In genomic region chr7:74290999-74291441, GRCh38 we compare ENCODE assay signal across 8 cellular contexts. TPM values are rescaled to one million over a fixed set of nuclear protein-coding genes. Genes with fewer than 3 reads are reported as not detected.
DNase-seq lines count a peak whose midpoint lies in the region; ATAC-seq and TF ChIP-seq lines count a peak whose summit lies in the region.

No MANE protein-coding gene starts in this region.

- H4K20me1 ChIP-seq in MM.1S (ENCODE audit: insufficient read depth, low read length): no peaks in the 10 kb centered on the region

- intact Hi-C loops in Calu3 (cut with micrococcal nuclease; ENCODE audit: unreplicated experiment): loop anchor here (10.0 kb wide), 1 partner anchor 64 kb away; no protein-coding TSS in a partner anchor

- H2AFZ ChIP-seq in MM.1S (ENCODE audit: low read length): no peak overlapping the region

- H3K36me3 ChIP-seq in MM.1S (replicated peaks; ENCODE audit: insufficient read depth, low read length): no peaks in the 10 kb centered on the region

- H3K4me3 Mint-ChIP-seq in Calu3 (ENCODE audit: low read depth, unreplicated experiment): peak overlapping the region; percentile 68
- peak overlapping the region; percentile 80 for H3K4me3 Mint-ChIP-seq in nephron progenitor cell

- H3F3A ChIP-seq in MM.1S (ENCODE audit: insufficient read depth, low read length): no peaks in the 10 kb centered on the region

- no peak overlapping the region for H3K4me3 ChIP-seq in MM.1S (ENCODE audit: low read length)

- H3K27me3 ChIP-seq in MM.1S (replicated peaks; ENCODE audit: insufficient read depth, low read length): peaks cover 38% of the 10 kb centered on the region

- peaks cover 5% of the 10 kb centered on the region; the same call in 1 of the 2 replicates for H3K4me1 ChIP-seq in MM.1S (ENCODE audit: low read length)

- H3K9me3 Mint-ChIP-seq in Calu3 (ENCODE audit: low read depth, unreplicated experiment) (no peaks in the 10 kb centered on the region), nephron progenitor cell (peaks cover 6% of the 10 kb centered on the region)

- DNase-seq in Calu3 (no peak), KBM-7 (peak; percentile 35), nephron progenitor cell (no peak), MM.1S (no peak), SK-N-DZ (ENCODE audit: low spot score) (no peak)
- DNase-seq in activated CD8-positive, alpha-beta memory T cell treated with anti-CD3 and anti-CD28 coated beads, Interleukin-2, amount 50 U/mL, for 48 hours: no peak

- no peak for TF ChIP-seq CTCF in Calu3 (IDR thresholded peaks at IDR 0.05; ENCODE audit: unreplicated experiment)
- no peak for TF ChIP-seq CTCF in nephron progenitor cell (IDR thresholded peaks at IDR 0.05)
- no peak for TF ChIP-seq CTCF in MM.1S (IDR thresholded peaks at IDR 0.05; ENCODE audit: low read length)

- no peaks in the 10 kb centered on the region for H3K9me2 ChIP-seq in MM.1S (replicated peaks; ENCODE audit: insufficient read depth, low read length)

- no TSS peak for BruUV-seq in Calu3 (replicated peaks; lab: Mats Ljungman, UMichigan)

- CTCF ChIA-PET in Calu3 (lab: Charles Lee): no interaction called here

- H3K27ac ChIP-seq in cingulate gyrus (ENCODE audit: low read depth, low read length): peak overlapping the region; percentile 70
- no peak overlapping the region for H3K27ac ChIP-seq in MM.1S (ENCODE audit: low read length)

- H3K9me3 ChIP-seq in MM.1S (replicated peaks; ENCODE audit: insufficient read depth, low read length): no peaks in the 10 kb centered on the region

- peaks cover 65% of the 10 kb centered on the region for H3K4me1 Mint-ChIP-seq in Calu3 (ENCODE audit: low read depth, unreplicated experiment)
- peaks cover 49% of the 10 kb centered on the region for H3K4me1 Mint-ChIP-seq in nephron progenitor cell

- H3K79me2 ChIP-seq in MM.1S (ENCODE audit: low read length): no peaks in the 10 kb centered on the region

- H3K36me3 Mint-ChIP-seq in Calu3 (ENCODE audit: insufficient read depth, unreplicated experiment): peaks cover 46% of the 10 kb centered on the region
- peaks cover 16% of the 10 kb centered on the region for H3K36me3 Mint-ChIP-seq in nephron progenitor cell (ENCODE audit: low read depth)

- peak overlapping the region; percentile 24 for H3K27ac Mint-ChIP-seq in Calu3 (ENCODE audit: unreplicated experiment)
- no peak overlapping the region for H3K27ac Mint-ChIP-seq in nephron progenitor cell

- H3K4me2 ChIP-seq in MM.1S (ENCODE audit: low read depth, low read length): no peak overlapping the region

- H3K27me3 Mint-ChIP-seq in Calu3 (ENCODE audit: unreplicated experiment) (no peaks in the 10 kb centered on the region), nephron progenitor cell (ENCODE audit: low read depth, poor library complexity) (peaks cover 23% of the 10 kb centered on the region)

- no peak for ATAC-seq in HG03039 (IDR thresholded peaks at IDR 0.05; ENCODE audit: unreplicated experiment)

- in situ Hi-C loops in KBM-7 (cut with MboI; ENCODE audit: low pct_unique_long_range_greater_than_20kb, low sequenced_read_pairs): no loop called here

- H3K9ac ChIP-seq in MM.1S (ENCODE audit: low read length): no peak overlapping the region

RNA-seq across cellular contexts. Expression of gene CLIP2, which starts 1.8 kb away (rescaled TPM):
- total RNA-seq in Calu3 (2022): 22.4 and 22.9 TPM in 2 replicates
- 5.3 and 11.7 TPM in 2 replicates for polyA plus RNA-seq in SK-N-DZ (2014; cell fraction: cytosol; rRNA removed)
- 4.5 and 5.8 TPM in 2 replicates for polyA plus RNA-seq in SK-N-DZ (2014; cell fraction: nucleus; rRNA removed)

RNA-seq across cellular contexts. Expression of gene RFC2, which starts 36.8 kb away (rescaled TPM):
- total RNA-seq in Calu3 (2022): 32.5 and 38.6 TPM in 2 replicates
- polyA plus RNA-seq in SK-N-DZ (2014; cell fraction: cytosol; rRNA removed): 101 and 124 TPM in 2 replicates
- 33.7 and 34.4 TPM in 2 replicates for polyA plus RNA-seq in SK-N-DZ (2014; cell fraction: nucleus; rRNA removed)
